14 cellular contexts compared by ENCODE assay signal in the genomic region with DNA sequence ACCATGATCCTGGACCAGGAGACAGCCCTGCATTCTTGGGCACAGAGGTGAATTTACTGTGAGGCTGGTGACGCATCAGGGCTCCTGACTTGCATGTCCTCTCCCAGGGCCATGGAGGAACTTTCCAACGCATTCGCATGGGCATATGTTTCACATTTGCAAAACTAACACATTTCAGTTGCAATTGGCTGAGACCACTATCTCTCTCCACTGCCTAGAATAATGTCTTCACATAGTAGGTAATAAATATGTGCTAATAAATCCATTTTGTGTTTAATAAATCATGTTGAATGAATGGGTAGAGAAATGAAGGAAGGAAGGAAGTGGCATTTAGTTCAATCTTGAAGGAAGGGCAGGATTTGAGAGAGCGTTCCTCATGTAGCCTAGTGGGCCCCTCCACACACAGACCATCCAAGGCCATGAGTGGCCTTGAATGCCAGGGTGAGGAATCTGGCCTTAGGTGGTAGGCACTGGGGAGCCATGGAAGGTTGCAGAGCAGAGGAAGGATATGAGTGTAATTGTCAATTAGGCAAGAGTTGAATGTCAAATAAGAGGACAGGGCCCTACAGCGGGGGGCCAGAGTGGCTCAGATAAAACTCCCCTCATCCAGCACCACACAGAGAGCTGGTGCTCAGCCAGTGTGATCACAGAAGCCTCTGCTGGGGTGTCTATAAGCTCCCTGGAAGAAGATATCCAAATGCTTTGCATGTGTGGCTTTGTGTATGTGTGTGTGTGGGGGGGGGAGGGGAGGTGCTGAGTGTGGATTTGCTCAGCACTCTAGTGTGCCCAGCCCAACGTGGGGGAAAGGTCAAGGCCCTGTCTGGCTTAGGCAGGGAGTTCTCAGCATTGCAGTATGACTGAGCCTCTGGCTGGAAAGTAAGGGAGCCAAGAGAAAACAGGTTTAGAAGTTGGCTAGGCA. TPM values are rescaled to one million over a fixed set of nuclear protein-coding genes. Genes with fewer than 3 reads are reported as not detected.
DNase-seq lines count a peak whose midpoint lies in the region; ATAC-seq and TF ChIP-seq lines count a peak whose summit lies in the region.
"Had no signal": no experiment of that assay in that cellular context is flagged by ENCODE, and none has a peak within 500 bp of the region (broad histone marks: within the 10 kb centered on the region; RNA-seq: fewer than 3 reads in every experiment).

No MANE protein-coding gene starts in this region.

- no peak overlapping the region for H3K4me3 Mint-ChIP-seq in progenitor cell of endocrine pancreas (ENCODE audit: low read depth)
- H3K4me3 Mint-ChIP-seq: activated T-helper 17 cell treated with anti-CD3 and anti-CD28 coated beads, Interleukin-2, amount 50 U/mL, for 72 hours; mesothelial cell of epicardium had no signal

- H3K27me3 ChIP-seq in DND-41 (ENCODE audit: insufficient read depth, low read length, poor library complexity) (no peaks in the 10 kb centered on the region), PC-9 (ENCODE audit: insufficient read depth, low read depth) (no peaks in the 10 kb centered on the region), heart right ventricle (peaks cover 0 to 4% (median 0%) of the 10 kb centered on the region in 7 donors), suprapubic skin (no peaks in the 10 kb centered on the region)
- H3K27me3 ChIP-seq: gastroesophageal sphincter, uterus had no signal

- 0 out of 2 replicates have a peak overlapping the region, but pooled peaks have one; percentile 9 for H3K4me2 ChIP-seq in DND-41 (ENCODE audit: insufficient read depth, low read length)
- H3K4me2 ChIP-seq in PC-9, result peak overlapping the region; percentile 74

- ATAC-seq in DND-41 (ENCODE audit: insufficient read depth, low read depth) (no peak), heart right ventricle (peak in 5 of 8 donors; percentile 17 to 51 (median 44))

- peak overlapping the region; percentile 77 for H3K27ac Mint-ChIP-seq in progenitor cell of endocrine pancreas
- H3K27ac Mint-ChIP-seq: activated T-helper 17 cell treated with anti-CD3 and anti-CD28 coated beads, Interleukin-2, amount 50 U/mL, for 72 hours; mesothelial cell of epicardium had no signal

- H4K20me1 ChIP-seq in DND-41 (ENCODE audit: insufficient read depth, low read length) (no peaks in the 10 kb centered on the region), PC-9 (ENCODE audit: insufficient read depth) (no peaks in the 10 kb centered on the region)

- no peak for TF ChIP-seq EP300 in suprapubic skin (IDR thresholded peaks at IDR 0.05)

- H3K4me3 ChIP-seq in DND-41 (ENCODE audit: low read depth in 1 of 2, low read length in 2 of 2), result no peak overlapping the region
- peak overlapping the region; percentile 48; the same call in 1 of the 2 replicates for H3K4me3 ChIP-seq in PC-9
- no peak overlapping the region for H3K4me3 ChIP-seq in heart right ventricle
- H3K4me3 ChIP-seq in suprapubic skin, result no peak overlapping the region
- H3K4me3 ChIP-seq: gastroesophageal sphincter, uterus had no signal

- CTCF ChIA-PET in PC-9 (lab: Charles Lee), result interaction anchor here (0.6 to 3.7 kb wide), 8 partner anchors 28 to 468 kb away, joined by 3 to 38 read pairs (median 3); no protein-coding TSS in a partner anchor

- H3K9me3 Mint-ChIP-seq in progenitor cell of endocrine pancreas (ENCODE audit: low read depth), result no peaks in the 10 kb centered on the region
- H3K9me3 Mint-ChIP-seq: activated T-helper 17 cell treated with anti-CD3 and anti-CD28 coated beads, Interleukin-2, amount 50 U/mL, for 72 hours had no signal

- 76 to 79% methylated on average over 6 of the region's 6 CpGs for WGBS in heart right ventricle, 2 donors
- WGBS in suprapubic skin, result 71% methylated on average over 6 of the region's 6 CpGs

- POLR2A ChIA-PET in PC-9 (lab: Charles Lee; ENCODE audit: unreplicated experiment), result interaction anchor here (0.6 kb wide), 1 partner anchor 48 kb away, joined by 5 read pairs; no protein-coding TSS in a partner anchor

- H3K9me3 ChIP-seq in DND-41 (ENCODE audit: insufficient read depth, low read length, severe bottlenecking) (no peaks in the 10 kb centered on the region), PC-9 (ENCODE audit: insufficient read depth, low read depth) (no peaks in the 10 kb centered on the region), heart right ventricle (no peaks in the 10 kb centered on the region), suprapubic skin (no peaks in the 10 kb centered on the region)
- H3K9me3 ChIP-seq: gastroesophageal sphincter, uterus had no signal

- no TSS peak for BruUV-seq in PC-9 (replicated peaks; lab: Mats Ljungman, UMichigan)

- peaks cover 9% of the 10 kb centered on the region for H3F3A ChIP-seq in PC-9 (ENCODE audit: insufficient read depth, low read depth)

- no peaks in the 10 kb centered on the region for H3K4me1 Mint-ChIP-seq in progenitor cell of endocrine pancreas (ENCODE audit: low read depth)
- H3K4me1 Mint-ChIP-seq: activated T-helper 17 cell treated with anti-CD3 and anti-CD28 coated beads, Interleukin-2, amount 50 U/mL, for 72 hours had no signal

- H2AFZ ChIP-seq in DND-41 (ENCODE audit: low read depth, low read length) (peak overlapping the region; percentile 36), PC-9 (peak overlapping the region; percentile 58; the same call in 1 of the 2 replicates)

- H3K36me3 ChIP-seq in DND-41 (ENCODE audit: insufficient read depth, low read length) (no peaks in the 10 kb centered on the region), PC-9 (ENCODE audit: low read depth) (no peaks in the 10 kb centered on the region), heart right ventricle (no peaks in the 10 kb centered on the region), suprapubic skin (no peaks in the 10 kb centered on the region)
- H3K36me3 ChIP-seq: gastroesophageal sphincter, uterus had no signal

- no peaks in the 10 kb centered on the region for H3K36me3 Mint-ChIP-seq in progenitor cell of endocrine pancreas (ENCODE audit: insufficient read depth)
- H3K36me3 Mint-ChIP-seq: mesothelial cell of epicardium had no signal

- peaks cover 9% of the 10 kb centered on the region for H3K27me3 Mint-ChIP-seq in progenitor cell of endocrine pancreas

- H3K9me2 ChIP-seq in PC-9 (ENCODE audit: insufficient read depth), result no peaks in the 10 kb centered on the region

- H3K9ac ChIP-seq in DND-41 (ENCODE audit: low read depth, low read length), result no peak overlapping the region
- H3K9ac ChIP-seq: KMS-11 had no signal

- H3K79me2 ChIP-seq in DND-41 (ENCODE audit: insufficient read depth, low read length), result peaks cover 3% of the 10 kb centered on the region; the same call in 1 of the 2 replicates
- H3K79me2 ChIP-seq in PC-9 (ENCODE audit: low read depth), result no peaks in the 10 kb centered on the region

- TF ChIP-seq CTCF in DND-41 (IDR thresholded peaks at IDR 0.05; ENCODE audit: borderline replicate concordance, extremely low read depth, low read length, poor library complexity, severe bottlenecking) (no peak), PC-9 (conservative IDR thresholded peaks at IDR 0.05) (no peak), heart right ventricle (IDR thresholded peaks at IDR 0.05) (no peak), progenitor cell of endocrine pancreas (IDR thresholded peaks at IDR 0.05; ENCODE audit: unreplicated experiment) (no peak), suprapubic skin (IDR thresholded peaks at IDR 0.05) (no peak)

- no peak for TF ChIP-seq POLR2A in suprapubic skin (IDR thresholded peaks at IDR 0.05)

- intact Hi-C loops in PC-9 (cut with micrococcal nuclease; ENCODE audit: unreplicated experiment) (loop anchor here (2.0 to 10.0 kb wide), 5 partner anchors 162 to 610 kb away; a partner anchor contains a TSS), heart right ventricle (cut with DNase I) (loop anchor here in 9 of 10 donors (2.0 to 10.0 kb wide), 10 partner anchors 48 to 470 kb away; a partner anchor contains a TSS)

- peaks cover 25% of the 10 kb centered on the region for H3K4me1 ChIP-seq in DND-41 (ENCODE audit: insufficient read depth, low read length)
- H3K4me1 ChIP-seq in PC-9 (replicated peaks; ENCODE audit: insufficient read depth), result peaks cover 14% of the 10 kb centered on the region
- H3K4me1 ChIP-seq in heart right ventricle, result peaks cover 0 to 14% (median 6%) of the 10 kb centered on the region in 9 donors
- H3K4me1 ChIP-seq in suprapubic skin, result peaks cover 10% of the 10 kb centered on the region
- H3K4me1 ChIP-seq: uterus had no signal

- H3K27ac ChIP-seq in DND-41 (ENCODE audit: low read length), result peak overlapping the region; percentile 49
- H3K27ac ChIP-seq in PC-9, result peak overlapping the region; percentile 16; the same call in 1 of the 2 replicates
- no peak overlapping the region for H3K27ac ChIP-seq in heart right ventricle
- no peak overlapping the region for H3K27ac ChIP-seq in suprapubic skin
- H3K27ac ChIP-seq: HL-60, KMS-11, uterus had no signal

- DNase-seq in DND-41 (no peak), PC-9 (no peak), heart right ventricle (no peak), progenitor cell of endocrine pancreas (ENCODE audit: low spot score, unreplicated experiment) (no peak), suprapubic skin (ENCODE audit: low spot score in 2 of 2) (no peak), NCI-H1417 (lab: John Stamatoyannopoulos, UW) (no peak), T-helper 2 cell (no peak)
- DNase-seq in activated CD4-positive, alpha-beta T cell treated with anti-CD3 and anti-CD28 coated beads for 48 hours, result no peak

RNA-seq across cellular contexts. Expression of a gene that starts 30.9 kb away (rescaled TPM):
- total RNA-seq in PC-9 (2021), result 0.20 TPM in 1 of 2 replicates, not detected in the other
- total RNA-seq in heart right ventricle, result 10 to 100 TPM in 7 of 10 donors, 1 to 10 TPM in 3; 4.3 to 47.6 (median 14.4) TPM
- polyA plus RNA-seq in heart right ventricle, result 10 to 100 TPM; 14.1 to 87.2 TPM
- total RNA-seq in progenitor cell of endocrine pancreas, result not detected in 2 replicates
- 100 to 1,000 TPM in 2 of 4 donors, 10 to 100 TPM in 2; 40.1 to 137 (median 87.9) TPM for total RNA-seq in suprapubic skin
- total RNA-seq: activated T-helper 17 cell treated with anti-CD3 and anti-CD28 coated beads, Interleukin-2, amount 50 U/mL, for 72 hours; mesothelial cell of epicardium had no signal

RNA-seq across cellular contexts. Expression of a gene that starts 32.8 kb away (rescaled TPM):
- 28.2 and 32.9 TPM in 2 replicates for total RNA-seq in PC-9 (2021)
- total RNA-seq in heart right ventricle, result 10 to 100 TPM in 1 of 10 donors, 1 to 10 TPM in 9; 1.6 to 18.3 (median 3.8) TPM
- polyA plus RNA-seq in heart right ventricle, result 10 to 100 TPM; 12.9 to 18.3 TPM
- total RNA-seq in progenitor cell of endocrine pancreas, result 10.7 and 11.4 TPM in 2 replicates
- total RNA-seq in suprapubic skin, result 1 to 10 TPM; 4.1 to 9.4 (median 7.8) TPM

Comparison
In these comparisons a context has a peak if more than half of its experiments do, and no peak if none do; other contexts are left out.
1. H3K27ac ChIP-seq: peak in DND-41 (single experiment) and PC-9 (single experiment); none in heart right ventricle (0 of 10) and suprapubic skin (single experiment).